In genomic region chr7:102474736-102475435, GRCh38 we compare ENCODE assay signal across 8 cellular contexts. TPM values are rescaled to one million over a fixed set of nuclear protein-coding genes. Genes with fewer than 3 reads are reported as not detected.
DNase-seq lines count a peak whose midpoint lies in the region; ATAC-seq, FAIRE-seq and TF ChIP-seq lines count a peak whose summit lies in the region.
"Not testable (repeated sequence)": the region's sequence is repeated elsewhere in the genome, so short reads cannot be mapped to it uniquely, and the experiment has no call there.

No MANE protein-coding gene starts in this region.

- H3K4me2 ChIP-seq in GM12878 (ENCODE audit: control insufficient read depth, insufficient read depth), result not testable (repeated sequence)

- WGBS in GM12878 (ENCODE audit: insufficient coverage, insufficient replicate concordance, low lambda C conversion rate, missing lambda C conversion rate), result 97% methylated on average over 9 of the region's 19 CpGs
- WGBS in liver, result 52% methylated on average over 12 of the region's 19 CpGs
- 82 to 94% (median 90%) methylated on average over 4 to 12 of the region's 19 CpGs; no CpG with 5 or more reads in 1 of the 5 donors for WGBS in spleen, 5 donors

- not testable (repeated sequence) for H3K27ac Mint-ChIP-seq in Caco-2 (ENCODE audit: unreplicated experiment)

- TF ChIP-seq POLR2A in GM12878 (IDR thresholded peaks at IDR 0.05; ENCODE audit: low read depth, low read length); spleen (IDR thresholded peaks at IDR 0.05): not testable (repeated sequence)

- not testable (repeated sequence) for H3K27me3 Mint-ChIP-seq in Caco-2 (ENCODE audit: insufficient read depth, unreplicated experiment)

- not testable (repeated sequence) for H3K79me2 ChIP-seq in GM12878 (ENCODE audit: control insufficient read depth, insufficient read depth, low read length)

- not testable (repeated sequence) for H2AFZ ChIP-seq in GM12878 (ENCODE audit: control insufficient read depth, low read depth, low read length)

- H3K9me3 Mint-ChIP-seq in Caco-2 (ENCODE audit: unreplicated experiment), result not testable (repeated sequence)

- H3K4me3 Mint-ChIP-seq in Caco-2 (ENCODE audit: unreplicated experiment), result not testable (repeated sequence)

- not testable (repeated sequence) for ATAC-seq in RWPE2 (ENCODE audit: low read depth); GM12878; omental fat pad (ENCODE audit: low FRiP score)

- not testable (repeated sequence) for H3K4me1 Mint-ChIP-seq in Caco-2 (ENCODE audit: low read depth, unreplicated experiment)

- in situ Hi-C loops in GM12878 (cut with MboI), result not testable (repeated sequence)

- H3K9ac ChIP-seq in GM12878 (ENCODE audit: control insufficient read depth, insufficient read depth, low read length); liver (ENCODE audit: low read depth in 1 of 2, low read length in 2 of 2): not testable (repeated sequence)

- peaks cover 31% of the 10 kb centered on the region for H3K36me3 Mint-ChIP-seq in Caco-2 (ENCODE audit: insufficient read depth, unreplicated experiment)

- intact Hi-C loops in Caco-2 (cut with micrococcal nuclease; ENCODE audit: unreplicated experiment); GM12878 (cut with micrococcal nuclease; ENCODE audit: unreplicated experiment); spleen (cut with DNase I; ENCODE audit: low total_unique reads): not testable (repeated sequence)

- not testable (repeated sequence) for TF ChIP-seq EP300 in GM12878 (IDR thresholded peaks at IDR 0.05; ENCODE audit: borderline replicate concordance in 1 of 2, control insufficient read depth in 1 of 2, low read depth in 2 of 2, low read length in 2 of 2)

- H3K4me1 ChIP-seq in Caco-2; RWPE2 (ENCODE audit: insufficient read depth, poor library complexity, severe bottlenecking); GM12878 (ENCODE audit: control insufficient read depth, insufficient read depth, low read length); spleen: not testable (repeated sequence)
- peaks cover 0 to 19% (median 14%) of the 10 kb centered on the region in 4 donors for H3K4me1 ChIP-seq in liver (ENCODE audit: control insufficient read depth in 4 of 4, insufficient read depth in 4 of 4, low read length in 3 of 4)

- H3K27me3 ChIP-seq in Caco-2 (replicated peaks; ENCODE audit: control insufficient read depth, insufficient read depth, low read length); RWPE2 (ENCODE audit: insufficient read depth, poor library complexity, severe bottlenecking); GM12878 (replicated peaks in 1 of 2; ENCODE audit: control insufficient read depth in 2 of 2, insufficient read depth in 2 of 2, low read length in 1 of 2); liver (ENCODE audit: control insufficient read depth in 4 of 4, insufficient read depth in 4 of 4, low read length in 3 of 4); spleen (replicated peaks in 1 of 7): not testable (repeated sequence)

- not testable (repeated sequence) for H3K9me3 ChIP-seq in Caco-2; RWPE2 (ENCODE audit: severe bottlenecking); GM12878 (replicated peaks; ENCODE audit: control insufficient read depth, insufficient read depth, low read length); liver (ENCODE audit: control insufficient read depth in 4 of 4, low read length in 3 of 4); spleen

- not testable (repeated sequence) for H3K4me3 ChIP-seq in Caco-2 (ENCODE audit: low read depth, low read length); RWPE2 (ENCODE audit: severe bottlenecking); GM12878; liver (ENCODE audit: low read depth in 1 of 3, low read length in 3 of 3); spleen

- RAD21 ChIA-PET in GM12878 (lab: Charles Lee; ENCODE audit: unreplicated experiment), result not testable (repeated sequence)

- BruUV-seq in Caco-2 (replicated peaks; lab: Mats Ljungman, UMichigan), result not testable (repeated sequence)
- BruUV-seq in GM12878 (replicated peaks; lab: Mats Ljungman, UMichigan), result TSS peak; percentile 22

- DNase-seq in Caco-2 (peak; percentile 0 to 3), RWPE2 (ENCODE audit: low spot score) (peak; percentile 11), glomerular visceral epithelial cell (ENCODE audit: extremely low spot score) (peak; percentile 59), omental fat pad (ENCODE audit: low spot score) (peak; percentile 6), spleen (peak; percentile 38)
- DNase-seq in activated effector memory CD4-positive, alpha-beta T cell treated with anti-CD3 and anti-CD28 coated beads, Interleukin-2, amount 50 U/mL, for 16 hours, result peak; percentile 44
- DNase-seq in GM12878 (ENCODE audit: low read depth, low spot score), result not testable (repeated sequence)

- FAIRE-seq in GM12878 (lab: Jason Lieb, UNC), result not testable (repeated sequence)

- not testable (repeated sequence) for H4K20me1 ChIP-seq in GM12878 (ENCODE audit: control insufficient read depth, insufficient read depth)

- CTCF ChIA-PET in Caco-2 (lab: Charles Lee); GM12878 (lab: Yijun Ruan, JAX): not testable (repeated sequence)

- not testable (repeated sequence) for TF ChIP-seq CTCF in Caco-2 (IDR thresholded peaks at IDR 0.05; ENCODE audit: insufficient read depth in 1 of 2, low read depth in 1 of 2, low read length in 1 of 2, severe bottlenecking in 1 of 2, unreplicated experiment in 1 of 2); RWPE2 (IDR thresholded peaks at IDR 0.05; ENCODE audit: poor library complexity, severe bottlenecking); GM12878 (IDR thresholded peaks at IDR 0.05 in 2 of 3, conservative IDR thresholded peaks at IDR 0.05 in 1 of 3; ENCODE audit: control insufficient read depth in 2 of 3, extremely low read depth in 1 of 3, insufficient read depth in 1 of 3, low read depth in 3 of 3, low read length in 3 of 3); liver (IDR thresholded peaks at IDR 0.05; ENCODE audit: low read depth, low read length, missing input control); omental fat pad (IDR thresholded peaks at IDR 0.05); spleen (IDR thresholded peaks at IDR 0.05 in 8 of 11, conservative IDR thresholded peaks at IDR 0.05 in 3 of 11)

- H3K36me3 ChIP-seq in Caco-2 (ENCODE audit: control insufficient read depth, insufficient read depth, low read length), result not testable (repeated sequence)
- H3K36me3 ChIP-seq in RWPE2 (ENCODE audit: low read depth), result peaks cover 16% of the 10 kb centered on the region
- peaks cover 6 to 16% of the 10 kb centered on the region in 2 experiments for H3K36me3 ChIP-seq in GM12878 (ENCODE audit: control insufficient read depth in 2 of 2, insufficient read depth in 2 of 2, low read length in 1 of 2)
- H3K36me3 ChIP-seq in liver (ENCODE audit: control insufficient read depth in 4 of 4, insufficient read depth in 3 of 4, low read depth in 1 of 4, low read length in 3 of 4), result peaks cover 2 to 16% (median 11%) of the 10 kb centered on the region in 4 donors
- H3K36me3 ChIP-seq in spleen, result peaks cover 0 to 58% (median 25%) of the 10 kb centered on the region in 6 donors

- not testable (repeated sequence) for TF ChIP-seq RAD21 in GM12878 (IDR thresholded peaks at IDR 0.05; ENCODE audit: insufficient read depth, low read depth, low read length); liver (IDR thresholded peaks at IDR 0.05)

- POLR2A ChIA-PET in Caco-2 (lab: Charles Lee); GM12878 (lab: Charles Lee): not testable (repeated sequence)

- not testable (repeated sequence) for H3K27ac ChIP-seq in RWPE2 (ENCODE audit: poor library complexity, severe bottlenecking); GM12878 (ENCODE audit: control insufficient read depth, insufficient read depth); liver (ENCODE audit: low read depth in 1 of 2, low read length in 2 of 2); spleen

- SMC1A ChIA-PET in GM12878 (lab: Charles Lee; ENCODE audit: uncharacterized antibody, unreplicated experiment), result not testable (repeated sequence)

RNA-seq across cellular contexts. Expression of gene POLR2J, which starts 3.8 kb away (rescaled TPM):
- total RNA-seq in Caco-2 (2022) (68.1 and 70.0 TPM in 2 replicates), GM12878 (2014; rRNA removed) (66.3 and 73.5 TPM in 2 replicates), GM12878 (2014; rRNA removed; fragmentation: Illumina TruSeq; extraction: Trizol) (73.8 and 78.0 TPM in 2 replicates), GM12878 (2021) (47.8 and 49.2 TPM in 2 replicates), liver (10 to 100 TPM in 1 of 2 donors, 1 to 10 TPM in 1; 9.6 to 17.4 TPM), omental fat pad (10 to 100 TPM; 15.4 to 26.6 (median 18.3) TPM), spleen (10 to 100 TPM in 6 of 7 donors, 1 to 10 TPM in 1; 8.4 to 34.5 (median 30.8) TPM)
- 18.6 and 25.8 TPM in 2 replicates for total RNA-seq in GM12878 (2013; cell fraction: nucleolus; rRNA removed)
- polyA plus RNA-seq in GM12878 (2011; ENCODE audit: low read depth), result 14.7 TPM
- polyA plus RNA-seq in GM12878 (2011; rRNA removed) (39.8 and 76.8 TPM in 2 replicates), GM12878 (2014; fragmentation: Illumina TruSeq; extraction: Trizol) (83.8 and 119 TPM in 2 replicates), GM12878 (2014; fragmentation: Nextera tagmentation; extraction: Ambion mirVana) (10 to 100 TPM; 16.4 to 43.4 TPM), GM12878 (2014; rRNA removed) (99.6 and 105 TPM in 2 replicates), GM12878 (2016; fragmentation: Nextera tagmentation; extraction: Ambion mirVana) (100 to 1,000 TPM; 110 to 116 TPM), liver (10 to 100 TPM; 43.6 to 50.3 TPM), spleen (10 to 100 TPM; 95.6 to 98.8 (median 96.4) TPM)
- polyA plus RNA-seq in GM12878 (2011; cell fraction: cytosol; rRNA removed), result 90.1 and 134 TPM in 2 replicates
- polyA plus RNA-seq in GM12878 (2011; cell fraction: nucleus; rRNA removed), result 55.3 and 57.1 TPM in 2 replicates
- polyA plus RNA-seq in GM12878 (2012), result 68.0 and 85.8 TPM in 2 replicates
- 16.8 and 42.1 TPM in 2 replicates for polyA minus RNA-seq in GM12878 (2011; rRNA and poly(A)+ RNA removed)
- polyA minus RNA-seq in GM12878 (2011; cell fraction: cytosol; rRNA and poly(A)+ RNA removed), result 11.5 and 15.6 TPM in 2 replicates
- 67.7 and 94.0 TPM in 2 replicates for polyA minus RNA-seq in GM12878 (2011; cell fraction: nucleus; rRNA and poly(A)+ RNA removed)

RNA-seq across cellular contexts. Expression of gene LRWD1, which starts 10.1 kb away (rescaled TPM):
- 23.6 and 25.3 TPM in 2 replicates for total RNA-seq in Caco-2 (2022)
- total RNA-seq in GM12878 (2013; cell fraction: nucleolus; rRNA removed), result 14.5 and 20.6 TPM in 2 replicates
- total RNA-seq in GM12878 (2014; rRNA removed), result 22.1 and 26.3 TPM in 2 replicates
- 21.5 and 26.0 TPM in 2 replicates for total RNA-seq in GM12878 (2014; rRNA removed; fragmentation: Illumina TruSeq; extraction: Trizol)
- 52.3 and 53.3 TPM in 2 replicates for total RNA-seq in GM12878 (2021)
- polyA plus RNA-seq in GM12878 (2011; ENCODE audit: low read depth), result 7.6 TPM
- 10.3 and 22.4 TPM in 2 replicates for polyA plus RNA-seq in GM12878 (2011; rRNA removed)
- 31.1 and 46.1 TPM in 2 replicates for polyA plus RNA-seq in GM12878 (2011; cell fraction: cytosol; rRNA removed)
- polyA plus RNA-seq in GM12878 (2011; cell fraction: nucleus; rRNA removed), result 48.4 and 79.5 TPM in 2 replicates
- polyA plus RNA-seq in GM12878 (2012), result 14.6 and 16.7 TPM in 2 replicates
- polyA plus RNA-seq in GM12878 (2014; fragmentation: Illumina TruSeq; extraction: Trizol), result 6.1 and 18.2 TPM in 2 replicates
- 1 to 10 TPM in 1 of 2 experiments, under 1 TPM in 1; 0.40 to 2.0 TPM for polyA plus RNA-seq in GM12878 (2014; fragmentation: Nextera tagmentation; extraction: Ambion mirVana)
- 64.4 and 72.4 TPM in 2 replicates for polyA plus RNA-seq in GM12878 (2014; rRNA removed)
- 10 to 100 TPM; 54.8 to 57.1 TPM for polyA plus RNA-seq in GM12878 (2016; fragmentation: Nextera tagmentation; extraction: Ambion mirVana)
- 18.4 and 27.2 TPM in 2 replicates for polyA minus RNA-seq in GM12878 (2011; rRNA and poly(A)+ RNA removed)
- 13.2 and 19.0 TPM in 2 replicates for polyA minus RNA-seq in GM12878 (2011; cell fraction: cytosol; rRNA and poly(A)+ RNA removed)
- polyA minus RNA-seq in GM12878 (2011; cell fraction: nucleus; rRNA and poly(A)+ RNA removed), result 14.1 and 29.3 TPM in 2 replicates
- total RNA-seq in liver, result 10 to 100 TPM; 14.3 to 15.3 TPM
- 10 to 100 TPM in 1 of 2 donors, 1 to 10 TPM in 1; 8.6 to 11.6 TPM for polyA plus RNA-seq in liver
- 10 to 100 TPM in 3 of 4 donors, 1 to 10 TPM in 1; 9.8 to 19.3 (median 11.4) TPM for total RNA-seq in omental fat pad
- total RNA-seq in spleen, result 10 to 100 TPM; 19.9 to 42.2 (median 24.1) TPM
- polyA plus RNA-seq in spleen, result 10 to 100 TPM; 22.1 to 37.3 (median 33.7) TPM

RNA-seq across cellular contexts. Expression of gene ALKBH4, which starts 10.2 kb away (rescaled TPM):
- 13.8 and 15.0 TPM in 2 replicates for total RNA-seq in Caco-2 (2022)
- 7.4 and 13.0 TPM in 2 replicates for total RNA-seq in GM12878 (2013; cell fraction: nucleolus; rRNA removed)
- total RNA-seq in GM12878 (2014; rRNA removed), result 14.6 and 16.9 TPM in 2 replicates
- total RNA-seq in GM12878 (2014; rRNA removed; fragmentation: Illumina TruSeq; extraction: Trizol), result 5.6 and 6.1 TPM in 2 replicates
- total RNA-seq in GM12878 (2021), result 11.9 and 14.8 TPM in 2 replicates
- polyA plus RNA-seq in GM12878 (2011; ENCODE audit: low read depth), result 2.5 TPM
- polyA plus RNA-seq in GM12878 (2011; rRNA removed), result 2.2 and 4.7 TPM in 2 replicates
- 7.6 and 12.6 TPM in 2 replicates for polyA plus RNA-seq in GM12878 (2011; cell fraction: cytosol; rRNA removed)
- 3.2 and 5.7 TPM in 2 replicates for polyA plus RNA-seq in GM12878 (2011; cell fraction: nucleus; rRNA removed)
- 7.5 and 7.6 TPM in 2 replicates for polyA plus RNA-seq in GM12878 (2012)
- polyA plus RNA-seq in GM12878 (2014; fragmentation: Illumina TruSeq; extraction: Trizol), result 3.1 and 4.4 TPM in 2 replicates
- polyA plus RNA-seq in GM12878 (2014; fragmentation: Nextera tagmentation; extraction: Ambion mirVana), result 1 to 10 TPM; 4.1 to 9.1 TPM
- polyA plus RNA-seq in GM12878 (2014; rRNA removed), result 14.8 and 16.4 TPM in 2 replicates
- polyA plus RNA-seq in GM12878 (2016; fragmentation: Nextera tagmentation; extraction: Ambion mirVana), result 10 to 100 TPM; 13.6 to 15.7 TPM
- 1.8 and 2.9 TPM in 2 replicates for polyA minus RNA-seq in GM12878 (2011; rRNA and poly(A)+ RNA removed)
- 1.2 and 3.3 TPM in 2 replicates for polyA minus RNA-seq in GM12878 (2011; cell fraction: cytosol; rRNA and poly(A)+ RNA removed)
- 2.4 and 4.1 TPM in 2 replicates for polyA minus RNA-seq in GM12878 (2011; cell fraction: nucleus; rRNA and poly(A)+ RNA removed)
- total RNA-seq in liver, result 1 to 10 TPM; 6.9 to 8.7 TPM
- 1 to 10 TPM; 5.7 to 6.9 TPM for polyA plus RNA-seq in liver
- total RNA-seq in omental fat pad, result 10 to 100 TPM in 2 of 4 donors, 1 to 10 TPM in 2; 7.9 to 12.6 (median 9.7) TPM
- total RNA-seq in spleen, result 10 to 100 TPM in 6 of 7 donors, 1 to 10 TPM in 1; 9.6 to 15.1 (median 10.7) TPM
- polyA plus RNA-seq in spleen, result 10 to 100 TPM in 1 of 3 donors, 1 to 10 TPM in 2; 9.0 to 11.1 (median 9.2) TPM

RNA-seq across cellular contexts. Expression of gene ORAI2, which starts 41.5 kb away (rescaled TPM):
- total RNA-seq in Caco-2 (2022), result 19.4 and 20.2 TPM in 2 replicates
- 58.5 and 75.7 TPM in 2 replicates for total RNA-seq in GM12878 (2013; cell fraction: nucleolus; rRNA removed)
- 47.4 and 57.8 TPM in 2 replicates for total RNA-seq in GM12878 (2014; rRNA removed)
- total RNA-seq in GM12878 (2014; rRNA removed; fragmentation: Illumina TruSeq; extraction: Trizol), result 18.8 and 19.7 TPM in 2 replicates
- total RNA-seq in GM12878 (2021), result 76.0 and 76.2 TPM in 2 replicates
- 13.3 TPM for polyA plus RNA-seq in GM12878 (2011; ENCODE audit: low read depth)
- 19.8 and 35.9 TPM in 2 replicates for polyA plus RNA-seq in GM12878 (2011; rRNA removed)
- 93.9 and 138 TPM in 2 replicates for polyA plus RNA-seq in GM12878 (2011; cell fraction: cytosol; rRNA removed)
- polyA plus RNA-seq in GM12878 (2011; cell fraction: nucleus; rRNA removed), result 24.8 and 48.1 TPM in 2 replicates
- polyA plus RNA-seq in GM12878 (2012), result 39.8 and 46.0 TPM in 2 replicates
- polyA plus RNA-seq in GM12878 (2014; fragmentation: Illumina TruSeq; extraction: Trizol), result 6.7 and 18.0 TPM in 2 replicates
- polyA plus RNA-seq in GM12878 (2014; fragmentation: Nextera tagmentation; extraction: Ambion mirVana), result 1 to 10 TPM; 5.8 to 8.0 TPM
- polyA plus RNA-seq in GM12878 (2014; rRNA removed), result 72.6 and 75.6 TPM in 2 replicates
- polyA plus RNA-seq in GM12878 (2016; fragmentation: Nextera tagmentation; extraction: Ambion mirVana), result 100 to 1,000 TPM in 1 of 2 experiments, 10 to 100 TPM in 1; 85.0 to 111 TPM
- polyA minus RNA-seq in GM12878 (2011; rRNA and poly(A)+ RNA removed), result 68.1 and 120 TPM in 2 replicates
- 36.6 and 53.6 TPM in 2 replicates for polyA minus RNA-seq in GM12878 (2011; cell fraction: cytosol; rRNA and poly(A)+ RNA removed)
- 9.7 and 27.0 TPM in 2 replicates for polyA minus RNA-seq in GM12878 (2011; cell fraction: nucleus; rRNA and poly(A)+ RNA removed)
- total RNA-seq in liver, result 10 to 100 TPM in 1 of 2 donors, 1 to 10 TPM in 1; 5.5 to 10.3 TPM
- polyA plus RNA-seq in liver, result 1 to 10 TPM; 1.3 to 4.0 TPM
- total RNA-seq in omental fat pad, result 10 to 100 TPM; 11.4 to 31.6 (median 26.6) TPM
- total RNA-seq in spleen, result 100 to 1,000 TPM in 3 of 7 donors, 10 to 100 TPM in 4; 75.3 to 146 (median 90.5) TPM
- 10 to 100 TPM; 31.5 to 74.4 (median 35.4) TPM for polyA plus RNA-seq in spleen

RNA-seq across cellular contexts. Expression of gene RASA4B, which starts 42.7 kb away (rescaled TPM):
- total RNA-seq in Caco-2 (2022) (2.9 and 3.2 TPM in 2 replicates), GM12878 (2014; rRNA removed) (8.1 and 12.1 TPM in 2 replicates), GM12878 (2014; rRNA removed; fragmentation: Illumina TruSeq; extraction: Trizol) (5.4 and 5.8 TPM in 2 replicates), GM12878 (2021) (12.7 and 14.8 TPM in 2 replicates), liver (1 to 10 TPM in 1 of 2 donors, under 1 TPM in 1; 0.75 to 4.8 TPM), omental fat pad (1 to 10 TPM; 5.0 to 9.1 (median 6.7) TPM), spleen (10 to 100 TPM; 16.7 to 50.5 (median 22.7) TPM)
- total RNA-seq in GM12878 (2013; cell fraction: nucleolus; rRNA removed), result 39.4 and 41.8 TPM in 2 replicates
- 2.2 TPM for polyA plus RNA-seq in GM12878 (2011; ENCODE audit: low read depth)
- polyA plus RNA-seq in GM12878 (2011; rRNA removed) (2.7 and 5.2 TPM in 2 replicates), GM12878 (2014; fragmentation: Illumina TruSeq; extraction: Trizol) (0.73 and 6.2 TPM in 2 replicates), GM12878 (2014; fragmentation: Nextera tagmentation; extraction: Ambion mirVana) (under 1 TPM; 0.10 to 0.31 TPM), GM12878 (2014; rRNA removed) (16.4 and 18.8 TPM in 2 replicates), GM12878 (2016; fragmentation: Nextera tagmentation; extraction: Ambion mirVana) (1 to 10 TPM; 6.5 TPM), liver (under 1 TPM; 0.62 to 0.72 TPM), spleen (10 to 100 TPM; 18.5 to 42.2 (median 24.6) TPM)
- polyA plus RNA-seq in GM12878 (2011; cell fraction: cytosol; rRNA removed), result 7.3 and 9.4 TPM in 2 replicates
- polyA plus RNA-seq in GM12878 (2011; cell fraction: nucleus; rRNA removed), result 33.0 and 37.5 TPM in 2 replicates
- polyA plus RNA-seq in GM12878 (2012), result 12.7 and 17.1 TPM in 2 replicates
- polyA minus RNA-seq in GM12878 (2011; rRNA and poly(A)+ RNA removed), result 7.0 and 7.8 TPM in 2 replicates
- polyA minus RNA-seq in GM12878 (2011; cell fraction: cytosol; rRNA and poly(A)+ RNA removed), result 2.7 and 3.3 TPM in 2 replicates
- polyA minus RNA-seq in GM12878 (2011; cell fraction: nucleus; rRNA and poly(A)+ RNA removed), result 7.0 and 10.6 TPM in 2 replicates
